1 cellular context compared by ENCODE assay signal in the genomic region with DNA sequence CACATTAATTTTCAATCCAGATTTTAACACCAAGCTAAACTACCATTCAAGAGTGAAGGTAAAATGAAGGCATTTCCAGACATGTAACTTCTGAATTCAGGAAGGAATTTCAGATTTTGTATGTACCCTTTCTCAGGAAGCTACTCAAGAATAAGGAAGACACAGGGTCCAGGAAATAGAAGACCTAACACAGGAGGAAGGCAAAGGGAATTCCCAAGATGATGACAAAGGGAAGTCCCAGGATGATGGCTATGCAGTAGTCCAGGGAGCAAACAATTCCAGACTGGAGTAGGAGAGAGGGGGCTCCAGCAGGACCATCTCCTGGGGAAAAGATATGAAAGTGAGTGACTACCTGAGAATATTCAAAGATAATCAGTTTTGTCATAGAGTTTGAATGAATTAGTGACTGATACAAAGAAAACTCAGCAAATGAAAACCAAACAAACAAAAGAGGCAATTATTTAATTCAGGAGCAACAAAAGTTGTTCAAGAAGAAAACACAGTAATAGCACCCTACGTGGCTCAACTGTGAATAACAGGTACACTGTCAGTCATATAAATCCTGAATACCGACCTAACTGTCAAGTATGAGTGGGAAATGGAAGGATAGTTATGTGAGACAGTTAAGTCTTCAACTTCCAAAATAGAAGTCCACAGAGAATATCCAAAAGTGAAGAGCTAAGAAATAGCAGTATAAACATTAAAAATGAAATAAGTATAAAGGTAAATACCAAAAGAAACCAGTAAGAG.
TF ChIP-seq lines count a peak whose summit lies in the region.

No MANE protein-coding gene starts in this region.

TF ChIP-seq in IMR-90, 13 proteins besides CTCF, POLR2A, EP300 and RAD21:
- TF ChIP-seq RFX5 (IDR thresholded peaks at IDR 0.05; ENCODE audit: low read depth, low read length) (no peak), RCOR1 (IDR thresholded peaks at IDR 0.05; ENCODE audit: insufficient replicate concordance, low read length) (no peak)
TF ChIP-seq in IMR-90: peak in this region for 0.
